7 cellular contexts compared by ENCODE assay signal in the genomic region with DNA sequence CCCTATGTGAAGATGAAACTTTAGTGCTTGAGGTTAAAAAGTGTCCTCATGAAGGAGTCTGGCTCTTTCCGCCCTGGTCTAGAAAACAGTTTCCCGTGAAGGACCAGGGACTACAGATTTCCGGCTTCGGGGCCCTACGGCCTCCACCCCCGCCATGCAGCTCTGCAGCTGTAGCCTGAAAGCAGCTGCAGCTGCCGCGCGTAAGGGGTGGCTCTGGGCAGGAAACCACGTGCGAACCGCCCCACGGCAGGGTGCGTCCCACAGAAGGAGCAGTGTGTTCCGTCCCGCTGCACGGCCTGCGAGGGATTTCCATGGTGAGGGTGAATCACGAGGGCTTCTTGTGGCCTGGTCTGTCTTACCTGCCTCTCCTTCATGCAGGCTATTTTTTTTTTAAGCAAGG.
DNase-seq lines count a peak whose midpoint lies in the region; ATAC-seq, FAIRE-seq and TF ChIP-seq lines count a peak whose summit lies in the region.

No MANE protein-coding gene starts in this region.

- peak; percentile 74 for ATAC-seq in HG02870 (IDR thresholded peaks at IDR 0.05; ENCODE audit: unreplicated experiment)

- H3K4me3 ChIP-seq in stomach (no peak overlapping the region), tibial nerve (no peak overlapping the region)

- DNase-seq in activated CD8-positive, alpha-beta memory T cell treated with anti-CD3 and anti-CD28 coated beads, Interleukin-2, amount 50 U/mL, for 4 hours = peak; percentile 53
- peak; percentile 28 to 65 for DNase-seq in lung microvascular endothelial cell (ENCODE audit: low read depth in 2 of 2)
- peak; percentile 57 for DNase-seq in stomach
- DNase-seq in NCI-H2227 treated with DMSO at 0.1 percent for 48 hours (lab: John Stamatoyannopoulos, UW) = no peak
- DNase-seq in D721Med (ENCODE audit: insufficient read length, low spot score) = no peak
- no peak for DNase-seq in tibial nerve (ENCODE audit: low spot score in 2 of 2)

- H3K4me1 ChIP-seq in stomach (peaks cover 0 to 6% (median 0%) of the 10 kb centered on the region in 4 donors), tibial nerve (peaks cover 0 to 4% (median 0%) of the 10 kb centered on the region in 4 donors)

- no peak for TF ChIP-seq POLR2A in stomach (IDR thresholded peaks at IDR 0.05)
- TF ChIP-seq POLR2A in tibial nerve (IDR thresholded peaks at IDR 0.05) = no peak

- no peaks in the 10 kb centered on the region for H3K9me3 ChIP-seq in stomach
- peaks cover 0 to 5% (median 0%) of the 10 kb centered on the region in 4 donors for H3K9me3 ChIP-seq in tibial nerve

- TF ChIP-seq EP300 in stomach (IDR thresholded peaks at IDR 0.05) (no peak), tibial nerve (IDR thresholded peaks at IDR 0.05) (peak in 1 of 2 donors; percentile 12)

- H3K27me3 ChIP-seq in stomach (no peaks in the 10 kb centered on the region), tibial nerve (no peaks in the 10 kb centered on the region)

- no peak for FAIRE-seq in D721Med (lab: Jason Lieb, UNC)

- TF ChIP-seq CTCF in stomach (IDR thresholded peaks at IDR 0.05) (no peak), D721Med (IDR thresholded peaks at IDR 0.05; ENCODE audit: insufficient read depth, missing control alignments) (no peak), tibial nerve (IDR thresholded peaks at IDR 0.05) (no peak)

- intact Hi-C loops in stomach (cut with DNase I; ENCODE audit: low total_unique reads) = no loop called here

- H3K36me3 ChIP-seq in stomach = no peaks in the 10 kb centered on the region
- H3K36me3 ChIP-seq in tibial nerve = no peaks in the 10 kb centered on the region

- H3K27ac ChIP-seq in stomach = peak overlapping the region in 1 of 5 donors; percentile 20
- H3K27ac ChIP-seq in tibial nerve = no peak overlapping the region

- 66 to 77% (median 69%) methylated on average over 19 of the region's 19 CpGs for WGBS in stomach, 5 donors
- 47 to 80% methylated on average over 19 of the region's 19 CpGs for WGBS in tibial nerve, 2 donors

Comparison
In these comparisons a context has a peak if more than half of its experiments do, and no peak if none do; other contexts are left out.
1. DNase-seq: peak in activated CD8-positive, alpha-beta memory T cell treated with anti-CD3 and anti-CD28 coated beads, Interleukin-2, amount 50 U/mL, for 4 hours (single experiment), lung microvascular endothelial cell (2 of 2) and stomach (single experiment); none in NCI-H2227 treated with DMSO at 0.1 percent for 48 hours (single experiment), D721Med (single experiment) and tibial nerve (0 of 2).